15 cellular contexts compared by ENCODE assay signal in genomic region chr3:194265996-194266657, GRCh38.
DNase-seq lines count a peak whose midpoint lies in the region; ATAC-seq and TF ChIP-seq lines count a peak whose summit lies in the region.
"Had no signal": no experiment of that assay in that cellular context is flagged by ENCODE, and none has a peak within 500 bp of the region (broad histone marks: within the 10 kb centered on the region; RNA-seq: fewer than 3 reads in every experiment).

No MANE protein-coding gene starts in this region.

- H3K4me3 ChIP-seq in ascending aorta, result no peak overlapping the region
- peak overlapping the region in 1 of 3 donors; percentile 31 for H3K4me3 ChIP-seq in skeletal muscle tissue (ENCODE audit: low read length in 3 of 3)
- H3K4me3 ChIP-seq: left lung, testis had no signal

- H3K27ac ChIP-seq in ascending aorta, result peak overlapping the region; percentile 31 to 50
- H3K27ac ChIP-seq in skeletal muscle tissue (ENCODE audit: low read depth, low read length), result peak overlapping the region; percentile 82
- H3K27ac ChIP-seq: 22Rv1, testis had no signal

- H3K36me3 ChIP-seq in ascending aorta (no peaks in the 10 kb centered on the region), skeletal muscle tissue (ENCODE audit: control insufficient read depth in 3 of 3, insufficient read depth in 3 of 3, low read length in 3 of 3) (no peaks in the 10 kb centered on the region)
- H3K36me3 ChIP-seq: left lung had no signal

- intact Hi-C loops in ascending aorta (cut with DNase I), result no loop called here

- no peaks in the 10 kb centered on the region for H3K9me3 ChIP-seq in ascending aorta
- no peaks in the 10 kb centered on the region for H3K9me3 ChIP-seq in skeletal muscle tissue (ENCODE audit: control insufficient read depth in 3 of 3, low read length in 3 of 3)
- H3K9me3 ChIP-seq: left lung, testis had no signal

- H3K9ac ChIP-seq in skeletal muscle tissue (ENCODE audit: low read depth in 1 of 3, low read length in 3 of 3), result peak overlapping the region in 1 of 3 donors; percentile 41

- peak; percentile 30 for DNase-seq in DMS 273 treated with DMSO at 0.1 percent for 48 hours (lab: John Stamatoyannopoulos, UW)
- DNase-seq in DMS 273 (lab: John Stamatoyannopoulos, UW; ENCODE audit: unreplicated experiment), result no peak
- DNase-seq in ascending aorta (ENCODE audit: low spot score in 2 of 2), result peak in 1 of 2 donors; percentile 53
- peak; percentile 20 for DNase-seq in islet precursor cell
- DNase-seq in CD1c-positive myeloid dendritic cell (ENCODE audit: extremely low spot score), result no peak
- DNase-seq in nucleus accumbens (lab: John Stamatoyannopoulos, UW), result no peak
- DNase-seq: activated CD4-positive, alpha-beta T cell treated with anti-CD3 and anti-CD28 coated beads, Interleukin-2, amount 10 ng/mL, durations not matched to agents 7 days and 5 days; activated gamma-delta T cell; foreskin melanocyte; T-cell had no signal

- H3K27me3 ChIP-seq in ascending aorta, result no peaks in the 10 kb centered on the region
- H3K27me3 ChIP-seq in skeletal muscle tissue (ENCODE audit: control insufficient read depth in 3 of 3, insufficient read depth in 3 of 3, low read length in 3 of 3), result no peaks in the 10 kb centered on the region
- H3K27me3 ChIP-seq: left lung, testis had no signal

- H3K4me1 ChIP-seq in ascending aorta (peaks cover 10 to 32% of the 10 kb centered on the region in 2 donors), skeletal muscle tissue (ENCODE audit: control insufficient read depth in 3 of 3, insufficient read depth in 3 of 3, low read length in 3 of 3) (peaks cover 36 to 55% (median 43%) of the 10 kb centered on the region in 3 donors)

- no peak for TF ChIP-seq CTCF in ascending aorta (IDR thresholded peaks at IDR 0.05)

- ATAC-seq in HG03565 (IDR thresholded peaks at IDR 0.05; ENCODE audit: unreplicated experiment), result no peak
- ATAC-seq: T-cell had no signal

Comparison
In these comparisons a context has a peak if more than half of its experiments do, and no peak if none do; other contexts are left out.
1. DNase-seq: peak in DMS 273 treated with DMSO at 0.1 percent for 48 hours (single experiment) and islet precursor cell (single experiment); none in DMS 273 (single experiment), CD1c-positive myeloid dendritic cell (single experiment) and nucleus accumbens (0 of 56).